10 cellular contexts compared by ENCODE assay signal in the genomic region with DNA sequence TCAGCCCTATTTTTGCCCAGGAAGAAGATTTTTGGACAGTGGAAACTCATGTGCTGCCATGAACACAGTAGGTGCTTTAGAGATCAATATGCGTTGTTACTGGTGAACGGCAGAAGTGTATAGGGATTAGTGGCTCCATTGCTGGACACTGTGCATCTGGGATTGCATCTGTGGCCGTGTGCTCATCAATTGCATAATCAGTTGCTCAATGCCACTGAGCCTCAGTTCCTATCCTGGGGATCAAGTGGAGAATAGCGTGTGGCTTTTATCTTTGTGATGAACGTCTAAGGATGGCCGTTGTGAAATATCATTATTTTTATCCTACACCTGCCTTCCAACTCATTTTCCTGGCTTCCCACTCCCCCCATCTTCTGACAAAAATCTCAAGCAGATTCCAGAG. TPM values are rescaled to one million over a fixed set of nuclear protein-coding genes. Genes with fewer than 3 reads are reported as not detected.
DNase-seq lines count a peak whose midpoint lies in the region; ATAC-seq and TF ChIP-seq lines count a peak whose summit lies in the region.
"Had no signal": no experiment of that assay in that cellular context is flagged by ENCODE, and none has a peak within 500 bp of the region (broad histone marks: within the 10 kb centered on the region; RNA-seq: fewer than 3 reads in every experiment).

No MANE protein-coding gene starts in this region.

- TF ChIP-seq POLR2A in tibial nerve (IDR thresholded peaks at IDR 0.05) = no peak

- H3K4me1 ChIP-seq in right cardiac atrium (ENCODE audit: control insufficient read depth, insufficient read depth, low read length) = no peaks in the 10 kb centered on the region
- peaks cover 0 to 32% (median 11%) of the 10 kb centered on the region in 4 donors for H3K4me1 ChIP-seq in tibial nerve

- H3K4me3 Mint-ChIP-seq in HFFc6 = peak overlapping the region; percentile 26; the same call in 1 of the 2 replicates

- no peaks in the 10 kb centered on the region for H3K9me3 Mint-ChIP-seq in HFFc6

- peaks cover 2% of the 10 kb centered on the region for H3K27me3 Mint-ChIP-seq in HFFc6 (ENCODE audit: insufficient read depth)

- DNase-seq in HFFc6 = no peak
- DNase-seq in SKM-1 treated with dmso at 0.1 percent for 144 hours (lab: John Stamatoyannopoulos, UW; ENCODE audit: unreplicated experiment) = peak; percentile 88
- DNase-seq in right cardiac atrium = no peak
- peak; percentile 19 to 52 for DNase-seq in tibial nerve (ENCODE audit: low spot score in 2 of 2)
- DNase-seq in MG63 = no peak
- no peak for DNase-seq in activated CD8-positive, alpha-beta memory T cell treated with anti-CD3 and anti-CD28 coated beads, Interleukin-2, amount 50 U/mL, for 48 hours
- DNase-seq in H4 (ENCODE audit: low spot score) = no peak
- DNase-seq: central memory CD4-positive, alpha-beta T cell; stimulated activated naive CD4-positive, alpha-beta T cell treated with Interleukin-2 at 50 U/mL for 16 hours had no signal

- H3K27me3 ChIP-seq in right cardiac atrium (ENCODE audit: control insufficient read depth, insufficient read depth) (no peaks in the 10 kb centered on the region), tibial nerve (no peaks in the 10 kb centered on the region), MG63 (no peaks in the 10 kb centered on the region)

- H3K4me3 ChIP-seq in right cardiac atrium (ENCODE audit: low read length) (no peak overlapping the region), tibial nerve (no peak overlapping the region), MG63 (no peak overlapping the region)

- peak in 1 of 2 donors; percentile 79 for TF ChIP-seq EP300 in tibial nerve (IDR thresholded peaks at IDR 0.05)

- no peak overlapping the region for H3K27ac Mint-ChIP-seq in HFFc6

- no peak for TF ChIP-seq CTCF in HFFc6 (IDR thresholded peaks at IDR 0.05)
- TF ChIP-seq CTCF in tibial nerve (IDR thresholded peaks at IDR 0.05) = no peak

- H3K27ac ChIP-seq in right cardiac atrium (ENCODE audit: low read length) (no peak overlapping the region), tibial nerve (peak overlapping the region in 1 of 4 donors; percentile 45)

- no peaks in the 10 kb centered on the region for H3K36me3 ChIP-seq in tibial nerve
- H3K36me3 ChIP-seq in MG63 = no peaks in the 10 kb centered on the region

- intact Hi-C loops in right cardiac atrium (cut with DNase I) = no loop called here

- peak; percentile 34 to 46 for ATAC-seq in right cardiac atrium

- peaks cover 24% of the 10 kb centered on the region for H3K4me1 Mint-ChIP-seq in HFFc6 (ENCODE audit: low read depth)

- no peaks in the 10 kb centered on the region for H3K36me3 Mint-ChIP-seq in HFFc6 (ENCODE audit: low read depth)

- 61% methylated on average over 6 of the region's 6 CpGs for WGBS in right cardiac atrium
- 49 to 51% methylated on average over 6 of the region's 6 CpGs for WGBS in tibial nerve, 2 donors

- no peaks in the 10 kb centered on the region for H3K9me3 ChIP-seq in right cardiac atrium (ENCODE audit: control insufficient read depth, low read length)
- H3K9me3 ChIP-seq in tibial nerve = no peaks in the 10 kb centered on the region
- H3K9me3 ChIP-seq in MG63 = no peaks in the 10 kb centered on the region

RNA-seq across cellular contexts. Expression of gene TNN, which starts 5.4 kb away (rescaled TPM):
- total RNA-seq in HFFc6 (2021; fragmentation: NEBNext Ultra II Directional; extraction: Animal tissue kit (Norgen Biotek cat#: 25700)) = not detected
- total RNA-seq in right cardiac atrium (under 1 TPM in 3 of 4 donors, not detected in 1; 0.09 to 0.19 (median 0.18) TPM), tibial nerve (under 1 TPM in 1 of 4 donors, not detected in 3; 0.39 TPM)
- polyA plus RNA-seq in right cardiac atrium = 0.09 TPM
- total RNA-seq in MG63 (2014; rRNA removed; shearing (Covaris generic); ENCODE audit: low replicate concordance) = 0.23 TPM in 1 of 2 replicates, not detected in the other
- 0.18 TPM in 1 of 2 replicates, not detected in the other for total RNA-seq in H4 (2014; rRNA removed; shearing (Covaris generic))
- total RNA-seq: fibroblast of lung had no signal
- polyA plus RNA-seq: fibroblast of lung had no signal

RNA-seq across cellular contexts. Expression of gene MRPS14, which starts 49.8 kb away (rescaled TPM):
- total RNA-seq in HFFc6 (2021; fragmentation: NEBNext Ultra II Directional; extraction: Animal tissue kit (Norgen Biotek cat#: 25700)) = 10 to 100 TPM; 30.1 to 43.4 (median 36.6) TPM
- total RNA-seq in right cardiac atrium = 10 to 100 TPM; 23.8 to 30.0 (median 26.7) TPM
- polyA plus RNA-seq in right cardiac atrium = 23.7 TPM
- total RNA-seq in tibial nerve = 10 to 100 TPM; 18.8 to 33.4 (median 26.2) TPM
- 13.3 and 22.5 TPM in 2 replicates for total RNA-seq in MG63 (2014; rRNA removed; shearing (Covaris generic); ENCODE audit: low replicate concordance)
- 30.3 and 32.7 TPM in 2 replicates for total RNA-seq in H4 (2014; rRNA removed; shearing (Covaris generic))

Comparison
In these comparisons a context has a peak if more than half of its experiments do, and no peak if none do; other contexts are left out.
1. DNase-seq: peak in SKM-1 treated with dmso at 0.1 percent for 144 hours (single experiment) and tibial nerve (2 of 2); none in HFFc6 (single experiment), right cardiac atrium (0 of 3), MG63 (single experiment), activated CD8-positive, alpha-beta memory T cell treated with anti-CD3 and anti-CD28 coated beads, Interleukin-2, amount 50 U/mL, for 48 hours (single experiment) and H4 (single experiment).